ENCODE assay signal across 15 cellular contexts in the genomic region with DNA sequence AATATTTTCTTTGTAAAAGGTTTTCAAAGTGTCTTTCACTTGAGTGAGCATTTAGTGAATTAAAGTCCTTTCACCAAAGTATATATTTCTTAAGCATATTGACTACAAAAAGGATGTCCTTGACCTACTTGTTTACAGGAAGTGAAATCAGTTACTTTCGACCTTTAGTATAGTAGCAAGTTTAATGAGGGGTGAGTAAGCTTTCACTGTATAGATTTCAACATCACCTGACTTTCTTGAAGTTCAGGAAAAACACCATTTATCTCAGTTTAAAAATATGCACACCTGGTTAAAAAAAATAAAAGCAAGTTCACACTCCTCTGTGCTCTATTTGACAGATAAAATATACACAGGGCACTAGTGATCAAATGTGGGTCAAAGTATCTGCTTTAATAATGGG.
A peak's percentile ranks its signal among the peaks of the same experiment; 100 is the strongest.
DNase-seq lines count a peak whose midpoint lies in the region; ATAC-seq and TF ChIP-seq lines count a peak whose summit lies in the region.
"Had no signal": no experiment of that assay in that cellular context is flagged by ENCODE, and none has a peak within 500 bp of the region (broad histone marks: within the 10 kb centered on the region; RNA-seq: fewer than 3 reads in every experiment).

No MANE protein-coding gene starts in this region.

- no peak overlapping the region for H3K4me3 ChIP-seq in right atrium auricular region

- ATAC-seq in GM18519 (IDR thresholded peaks at IDR 0.05; ENCODE audit: low FRiP score, unreplicated experiment) (peak; percentile 53), GM21528 (IDR thresholded peaks at IDR 0.05; ENCODE audit: low FRiP score, unreplicated experiment) (peak; percentile 89), HG03439 (IDR thresholded peaks at IDR 0.05; ENCODE audit: unreplicated experiment) (peak; percentile 65), esophagus mucosa (peak; percentile 84)

- no peaks in the 10 kb centered on the region for H3K27me3 ChIP-seq in right atrium auricular region

- no peaks in the 10 kb centered on the region for H3K4me1 ChIP-seq in right atrium auricular region
- H3K4me1 ChIP-seq: parathyroid adenoma had no signal

- no peaks in the 10 kb centered on the region for H3K36me3 ChIP-seq in right atrium auricular region

- TF ChIP-seq CTCF in right atrium auricular region (IDR thresholded peaks at IDR 0.05) = no peak

- no peak for DNase-seq in NCI-H2227 (lab: John Stamatoyannopoulos, UW; ENCODE audit: unreplicated experiment)
- DNase-seq in SKM-1 (lab: John Stamatoyannopoulos, UW; ENCODE audit: unreplicated experiment) = no peak
- no peak for DNase-seq in right atrium auricular region (ENCODE audit: low spot score)
- no peak for DNase-seq in NCI-H82 treated with DMSO at 0.1 percent for 48 hours (lab: John Stamatoyannopoulos, UW; ENCODE audit: unreplicated experiment)
- DNase-seq: activated CD4-positive, alpha-beta T cell treated with anti-CD3 and anti-CD28 coated beads, Interleukin-2, amount 50 U/mL, for 1 hour; activated gamma-delta T cell; GDM1; midbrain; NCI-H2029 treated with DMSO at 0.1 percent for 48 hours; stimulated activated CD4-positive, alpha-beta T cell treated with anti-CD3 and anti-CD28 coated beads, Interleukin-2, amount 100 ng/mL, for 48 hours had no signal

- H3K9me3 ChIP-seq in right atrium auricular region = no peaks in the 10 kb centered on the region

- no peak overlapping the region for H3K27ac ChIP-seq in right atrium auricular region
- H3K27ac ChIP-seq: parathyroid adenoma had no signal
